ENCODE assay signal across 30 cellular contexts in the genomic region with DNA sequence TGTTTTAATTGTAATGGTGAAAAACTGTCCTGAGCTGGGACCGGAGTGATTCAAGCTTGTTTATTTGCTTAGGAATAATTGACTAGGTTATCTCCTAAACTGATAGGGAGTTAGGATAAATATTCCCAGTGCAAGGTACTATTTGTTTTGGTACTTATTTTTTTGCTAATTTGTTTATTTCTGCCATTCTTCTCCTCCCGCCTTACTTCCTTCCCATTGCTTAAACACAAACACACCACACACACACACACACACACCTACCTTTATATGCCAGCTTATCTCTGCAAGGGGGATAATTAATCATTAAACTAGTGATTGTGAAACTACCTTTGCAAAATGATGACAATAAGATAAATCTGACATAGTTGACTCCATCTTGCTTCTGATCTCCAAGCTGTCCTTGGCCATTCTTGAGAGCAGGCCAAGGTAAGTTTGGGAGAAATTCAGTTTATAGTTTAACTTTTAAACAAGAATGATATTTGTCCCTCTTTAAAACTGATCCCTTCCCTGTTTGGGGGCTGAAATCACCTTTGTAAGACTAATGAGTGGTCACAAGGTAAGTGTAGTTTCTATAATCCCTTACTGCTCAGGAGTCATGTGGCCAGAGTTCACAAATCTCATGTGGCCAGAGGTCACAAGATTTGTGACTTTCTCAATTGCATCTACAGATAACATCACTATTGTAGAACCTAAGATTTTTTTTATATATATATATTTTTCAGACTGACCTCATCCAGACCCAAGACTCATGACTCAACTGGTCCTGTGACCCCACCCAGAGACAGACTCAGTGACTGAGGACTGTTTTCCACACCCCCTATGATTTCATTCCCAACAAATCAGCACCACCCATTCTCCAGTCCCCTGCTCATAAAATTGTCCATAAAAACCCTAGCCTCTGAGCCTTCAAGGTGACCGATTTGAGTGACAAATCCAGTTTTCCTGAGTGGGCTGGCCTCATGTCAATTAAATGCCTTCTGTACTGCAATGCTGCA.
"Had no signal": no experiment of that assay in that cellular context is flagged by ENCODE, and none has a peak within 500 bp of the region (broad histone marks: within the 10 kb centered on the region; RNA-seq: fewer than 3 reads in every experiment).

No MANE protein-coding gene starts in this region.

- H3K27me3 Mint-ChIP-seq: activated CD4-positive, alpha-beta memory T cell treated with anti-CD3 and anti-CD28 coated beads, Interleukin-2, amount 10 ng/mL, durations not matched to agents 7 days and 5 days; activated CD4-positive, alpha-beta T cell treated with anti-CD3 and anti-CD28 coated beads, Interleukin-2, amount 10 ng/mL, durations not matched to agents 24 days and 14 days; activated naive CD4-positive, alpha-beta T cell treated with anti-CD3 and anti-CD28 coated beads, Interleukin-2, amount 10 ng/mL, durations not matched to agents 7 days and 5 days; activated naive CD8-positive, alpha-beta T cell treated with anti-CD3 and anti-CD28 coated beads, Interleukin-2, amount 50 U/mL, for 24 hours; brain; dendritic cell treated with granulocyte-macrophage colony-stimulating factor and Interleukin-4, amounts not matched to agents 40 ng/mL and 50 ng/mL, for 4 days; natural killer cell treated with Interleukin-12 subunit alpha and Interleukin-12 subunit beta and Interleukin-15 and Interleukin-18, amount 100 ng/mL, for 72 hours; stimulated activated memory B cell treated with anti-CD40 and anti-IgM and Interleukin-4, amounts not matched to agents 10 μg/mL and 1 μg/mL and 100 μg/mL, for 72 hours had no signal

- H3K9me3 ChIP-seq: left ventricle myocardium inferior, neutrophil, suprapubic skin had no signal

- H3K4me3 Mint-ChIP-seq: activated CD4-positive, alpha-beta memory T cell treated with anti-CD3 and anti-CD28 coated beads, Interleukin-2, amount 10 ng/mL, durations not matched to agents 7 days and 5 days; activated CD4-positive, alpha-beta T cell treated with anti-CD3 and anti-CD28 coated beads, Interleukin-2, amount 10 ng/mL, durations not matched to agents 24 days and 14 days; activated naive CD4-positive, alpha-beta T cell treated with anti-CD3 and anti-CD28 coated beads, Interleukin-2, amount 10 ng/mL, durations not matched to agents 7 days and 5 days; activated naive CD8-positive, alpha-beta T cell treated with anti-CD3 and anti-CD28 coated beads, Interleukin-2, amount 50 U/mL, for 24 hours; activated T-cell treated with anti-CD3 and anti-CD28 coated beads, Interleukin-2, amount 50 U/mL, for 72 hours; brain; dendritic cell treated with granulocyte-macrophage colony-stimulating factor and Interleukin-4, amounts not matched to agents 40 ng/mL and 50 ng/mL, for 4 days; mesothelial cell of epicardium; natural killer cell treated with Interleukin-12 subunit alpha and Interleukin-12 subunit beta and Interleukin-15 and Interleukin-18, amount 100 ng/mL, for 72 hours; stimulated activated memory B cell treated with anti-CD40 and anti-IgM and Interleukin-4, amounts not matched to agents 10 μg/mL and 1 μg/mL and 100 μg/mL, for 72 hours; T-helper 2 cell treated with Interferon-gamma antibody and Interleukin-4, amounts not matched to agents 5 μg/mL and 100 μg/mL, for 36 hours had no signal

- H3K4me1 ChIP-seq: heart right ventricle, left ventricle myocardium inferior, parathyroid adenoma, stomach, suprapubic skin, tibial nerve had no signal

- H3K36me3 Mint-ChIP-seq: activated naive CD4-positive, alpha-beta T cell treated with anti-CD3 and anti-CD28 coated beads, Interleukin-2, amount 10 ng/mL, durations not matched to agents 7 days and 5 days; brain; mesothelial cell of epicardium; stimulated activated memory B cell treated with anti-CD40 and anti-IgM and Interleukin-4, amounts not matched to agents 10 μg/mL and 1 μg/mL and 100 μg/mL, for 72 hours had no signal

- ATAC-seq: activated CD4-positive, CD25-positive, alpha-beta regulatory T cell treated with anti-CD3 and anti-CD28 coated beads, Interleukin-2, amount 50 U/mL, for 24 hours; activated naive CD8-positive, alpha-beta T cell treated with anti-CD3 and anti-CD28 coated beads, Interleukin-2, amount 50 U/mL, for 24 hours; activated T-cell treated with anti-CD3 and anti-CD28 coated beads, Interleukin-2, amount 50 U/mL, for 72 hours; heart right ventricle; natural killer cell treated with Interleukin-12 subunit alpha and Interleukin-12 subunit beta and Interleukin-15 and Interleukin-18, amount 100 ng/mL, for 72 hours; sciatic nerve; stimulated activated memory B cell treated with anti-CD40 and anti-IgM and Interleukin-4, amounts not matched to agents 10 μg/mL and 1 μg/mL and 100 μg/mL, for 72 hours had no signal

- H3K4me1 Mint-ChIP-seq: activated CD4-positive, alpha-beta memory T cell treated with anti-CD3 and anti-CD28 coated beads, Interleukin-2, amount 10 ng/mL, durations not matched to agents 7 days and 5 days; activated CD4-positive, alpha-beta T cell treated with anti-CD3 and anti-CD28 coated beads, Interleukin-2, amount 10 ng/mL, durations not matched to agents 24 days and 14 days; activated naive CD4-positive, alpha-beta T cell treated with anti-CD3 and anti-CD28 coated beads, Interleukin-2, amount 10 ng/mL, durations not matched to agents 7 days and 5 days; activated naive CD8-positive, alpha-beta T cell treated with anti-CD3 and anti-CD28 coated beads, Interleukin-2, amount 50 U/mL, for 24 hours; brain; stimulated activated memory B cell treated with anti-CD40 and anti-IgM and Interleukin-4, amounts not matched to agents 10 μg/mL and 1 μg/mL and 100 μg/mL, for 72 hours had no signal

- H3K4me3 ChIP-seq: heart right ventricle, left ventricle myocardium inferior, smooth muscle cell, stomach, suprapubic skin, tibial nerve had no signal

- H3K36me3 ChIP-seq: heart right ventricle, left ventricle myocardium inferior, neutrophil, stomach, suprapubic skin, tibial nerve had no signal

- H3K27ac Mint-ChIP-seq: activated CD4-positive, alpha-beta memory T cell treated with anti-CD3 and anti-CD28 coated beads, Interleukin-2, amount 10 ng/mL, durations not matched to agents 7 days and 5 days; activated CD4-positive, alpha-beta T cell treated with anti-CD3 and anti-CD28 coated beads, Interleukin-2, amount 10 ng/mL, durations not matched to agents 24 days and 14 days; activated naive CD4-positive, alpha-beta T cell treated with anti-CD3 and anti-CD28 coated beads, Interleukin-2, amount 10 ng/mL, durations not matched to agents 7 days and 5 days; activated naive CD8-positive, alpha-beta T cell treated with anti-CD3 and anti-CD28 coated beads, Interleukin-2, amount 50 U/mL, for 24 hours; activated T-cell treated with anti-CD3 and anti-CD28 coated beads, Interleukin-2, amount 50 U/mL, for 72 hours; dendritic cell treated with granulocyte-macrophage colony-stimulating factor and Interleukin-4, amounts not matched to agents 40 ng/mL and 50 ng/mL, for 4 days; mesothelial cell of epicardium; natural killer cell treated with Interleukin-12 subunit alpha and Interleukin-12 subunit beta and Interleukin-15 and Interleukin-18, amount 100 ng/mL, for 72 hours; stimulated activated memory B cell treated with anti-CD40 and anti-IgM and Interleukin-4, amounts not matched to agents 10 μg/mL and 1 μg/mL and 100 μg/mL, for 72 hours; T-helper 2 cell treated with Interferon-gamma antibody and Interleukin-4, amounts not matched to agents 5 μg/mL and 100 μg/mL, for 36 hours had no signal

- H3K27me3 ChIP-seq: heart right ventricle, neutrophil, stomach, suprapubic skin, tibial nerve had no signal

- DNase-seq: activated CD4-positive, alpha-beta memory T cell treated with anti-CD3 and anti-CD28 coated beads, Interleukin-2, amount 10 ng/mL, durations not matched to agents 7 days and 5 days; activated CD4-positive, alpha-beta T cell treated with anti-CD3 and anti-CD28 coated beads, Interleukin-2, amount 10 ng/mL, durations not matched to agents 24 days and 14 days; activated effector memory CD4-positive, alpha-beta T cell treated with anti-CD3 and anti-CD28 coated beads, Interleukin-2, amount 50 U/mL, for 16 hours; activated naive CD4-positive, alpha-beta T cell treated with anti-CD3 and anti-CD28 coated beads, Interleukin-2, amount 10 ng/mL, durations not matched to agents 7 days and 5 days; activated naive CD8-positive, alpha-beta T cell treated with anti-CD3 and anti-CD28 coated beads, Interleukin-2, amount 50 U/mL, for 24 hours; activated T-cell treated with anti-CD3 and anti-CD28 coated beads, Interleukin-2, amount 50 U/mL, for 72 hours; anterior cingulate cortex; effector CD4-positive, alpha-beta T cell; erythroblast; foreskin fibroblast; heart right ventricle; kidney; left ventricle myocardium inferior; mammary epithelial cell; stimulated activated CD4-positive, alpha-beta T cell treated with anti-CD3 and anti-CD28 coated beads, Interleukin-15, amount 100 ng/mL, for 24 hours; stomach had no signal

- H3K27ac ChIP-seq: heart right ventricle, left ventricle myocardium inferior, neutrophil, parathyroid adenoma, stomach, suprapubic skin, tibial nerve, VCaP had no signal
